ENCODE assay signal across 21 cellular contexts in genomic region chr17:16187642-16188041, GRCh38. TPM values are rescaled to one million over a fixed set of nuclear protein-coding genes. Genes with fewer than 3 reads are reported as not detected.
DNase-seq lines count a peak whose midpoint lies in the region; ATAC-seq and TF ChIP-seq lines count a peak whose summit lies in the region.
"Had no signal": no experiment of that assay in that cellular context is flagged by ENCODE, and none has a peak within 500 bp of the region (broad histone marks: within the 10 kb centered on the region; RNA-seq: fewer than 3 reads in every experiment).

No MANE protein-coding gene starts in this region.

- H3K4me3 Mint-ChIP-seq in natural killer cell (no peak overlapping the region), naive B cell (no peak overlapping the region)
- H3K4me3 Mint-ChIP-seq in natural killer cell treated with Interleukin-12 subunit alpha and Interleukin-12 subunit beta and Interleukin-15 and Interleukin-18, amount 100 ng/mL, for 72 hours = no peak overlapping the region
- H3K4me3 Mint-ChIP-seq in activated T-helper 17 cell treated with anti-CD3 and anti-CD28 coated beads, Interleukin-2, amount 50 U/mL, for 72 hours = no peak overlapping the region
- H3K4me3 Mint-ChIP-seq: CD14-positive monocyte; CD4-positive, alpha-beta T cell; CD8-positive, alpha-beta memory T cell had no signal

- ATAC-seq in natural killer cell (no peak), naive B cell (ENCODE audit: low read depth in 2 of 2) (no peak), HG03442 (IDR thresholded peaks at IDR 0.05; ENCODE audit: unreplicated experiment) (no peak)
- no peak for ATAC-seq in natural killer cell treated with Interleukin-12 subunit alpha and Interleukin-12 subunit beta and Interleukin-15 and Interleukin-18, amount 100 ng/mL, for 72 hours
- no peak for ATAC-seq in activated T-helper 17 cell treated with anti-CD3 and anti-CD28 coated beads, Interleukin-2, amount 50 U/mL, for 72 hours (replicated peaks)
- ATAC-seq: A549, GM12878 had no signal

- H3K36me3 Mint-ChIP-seq in natural killer cell = no peaks in the 10 kb centered on the region
- H3K36me3 Mint-ChIP-seq in natural killer cell treated with Interleukin-12 subunit alpha and Interleukin-12 subunit beta and Interleukin-15 and Interleukin-18, amount 100 ng/mL, for 72 hours = peaks cover 7% of the 10 kb centered on the region
- peaks cover 91% of the 10 kb centered on the region for H3K36me3 Mint-ChIP-seq in activated T-helper 17 cell treated with anti-CD3 and anti-CD28 coated beads, Interleukin-2, amount 50 U/mL, for 72 hours (ENCODE audit: low read depth)
- H3K36me3 Mint-ChIP-seq in naive B cell = peaks cover 8 to 22% of the 10 kb centered on the region in 2 donors

- intact Hi-C loops in natural killer cell (cut with micrococcal nuclease) = no loop called here

- no peak for DNase-seq in natural killer cell
- no peak for DNase-seq in natural killer cell treated with Interleukin-12 subunit alpha and Interleukin-12 subunit beta and Interleukin-15 and Interleukin-18, amount 100 ng/mL, for 72 hours (ENCODE audit: low spot score)
- DNase-seq in naive B cell = no peak
- no peak for DNase-seq in NCI-H345 (lab: John Stamatoyannopoulos, UW)
- no peak for DNase-seq in RKO (ENCODE audit: low spot score)
- DNase-seq: 8988T; ACHN; AML-193; BE2C; CD4-positive, alpha-beta T cell; CD8-positive, alpha-beta memory T cell; DMS 273 treated with DMSO at 0.1 percent for 48 hours; DMS79; EL; GDM1; GOT3 had no signal

- H3K27me3 Mint-ChIP-seq in natural killer cell (ENCODE audit: low read depth in 2 of 2) (no peaks in the 10 kb centered on the region), naive B cell (no peaks in the 10 kb centered on the region)
- no peaks in the 10 kb centered on the region for H3K27me3 Mint-ChIP-seq in natural killer cell treated with Interleukin-12 subunit alpha and Interleukin-12 subunit beta and Interleukin-15 and Interleukin-18, amount 100 ng/mL, for 72 hours
- H3K27me3 Mint-ChIP-seq in activated T-helper 17 cell treated with anti-CD3 and anti-CD28 coated beads, Interleukin-2, amount 50 U/mL, for 72 hours = no peaks in the 10 kb centered on the region
- H3K27me3 Mint-ChIP-seq: CD4-positive, alpha-beta T cell; CD8-positive, alpha-beta memory T cell had no signal

- no peak for TF ChIP-seq CTCF in natural killer cell (IDR thresholded peaks at IDR 0.05)

- H3K27ac Mint-ChIP-seq in natural killer cell (peak overlapping the region; percentile 50 to 52), naive B cell (peak overlapping the region in 4 of 6 donors; percentile 38 to 64 (median 52))
- H3K27ac Mint-ChIP-seq in natural killer cell treated with Interleukin-12 subunit alpha and Interleukin-12 subunit beta and Interleukin-15 and Interleukin-18, amount 100 ng/mL, for 72 hours = peak overlapping the region in 1 of 2 donors; percentile 33
- peak overlapping the region; percentile 41 for H3K27ac Mint-ChIP-seq in activated T-helper 17 cell treated with anti-CD3 and anti-CD28 coated beads, Interleukin-2, amount 50 U/mL, for 72 hours

- H3K4me1 Mint-ChIP-seq in natural killer cell (peaks cover 35 to 38% of the 10 kb centered on the region in 2 donors), naive B cell (peaks cover 0 to 33% (median 21%) of the 10 kb centered on the region in 3 donors)
- peaks cover 11 to 16% of the 10 kb centered on the region in 2 donors for H3K4me1 Mint-ChIP-seq in natural killer cell treated with Interleukin-12 subunit alpha and Interleukin-12 subunit beta and Interleukin-15 and Interleukin-18, amount 100 ng/mL, for 72 hours (ENCODE audit: low read depth in 2 of 2)
- H3K4me1 Mint-ChIP-seq in activated T-helper 17 cell treated with anti-CD3 and anti-CD28 coated beads, Interleukin-2, amount 50 U/mL, for 72 hours = peaks cover 9% of the 10 kb centered on the region

- H3K9me3 Mint-ChIP-seq in natural killer cell (no peaks in the 10 kb centered on the region), naive B cell (no peaks in the 10 kb centered on the region)
- no peaks in the 10 kb centered on the region for H3K9me3 Mint-ChIP-seq in natural killer cell treated with Interleukin-12 subunit alpha and Interleukin-12 subunit beta and Interleukin-15 and Interleukin-18, amount 100 ng/mL, for 72 hours
- H3K9me3 Mint-ChIP-seq in activated T-helper 17 cell treated with anti-CD3 and anti-CD28 coated beads, Interleukin-2, amount 50 U/mL, for 72 hours = no peaks in the 10 kb centered on the region
- H3K9me3 Mint-ChIP-seq: CD4-positive, alpha-beta T cell; CD8-positive, alpha-beta memory T cell had no signal

RNA-seq across cellular contexts. Expression of gene NCOR1, which starts 27.7 kb away (rescaled TPM):
- 100 to 1,000 TPM; 195 to 238 (median 238) TPM for total RNA-seq in natural killer cell
- total RNA-seq in natural killer cell treated with Interleukin-12 subunit alpha and Interleukin-12 subunit beta and Interleukin-15 and Interleukin-18, amount 100 ng/mL, for 72 hours = 100 to 1,000 TPM; 146 to 193 TPM
- total RNA-seq in activated T-helper 17 cell treated with anti-CD3 and anti-CD28 coated beads, Interleukin-2, amount 50 U/mL, for 72 hours = 100 to 1,000 TPM; 112 to 144 TPM
- polyA plus RNA-seq in naive B cell (ENCODE audit: low read depth in 6 of 6) = 100 to 1,000 TPM in 1 of 6 donors, 10 to 100 TPM in 5; 65.6 to 181 (median 69.0) TPM

RNA-seq across cellular contexts. Expression of gene PIGL, which starts 29.4 kb away (rescaled TPM):
- 10 to 100 TPM; 44.2 to 68.3 (median 47.9) TPM for total RNA-seq in natural killer cell
- total RNA-seq in natural killer cell treated with Interleukin-12 subunit alpha and Interleukin-12 subunit beta and Interleukin-15 and Interleukin-18, amount 100 ng/mL, for 72 hours = 10 to 100 TPM; 26.4 to 67.4 TPM
- 10 to 100 TPM; 35.5 to 38.7 TPM for total RNA-seq in activated T-helper 17 cell treated with anti-CD3 and anti-CD28 coated beads, Interleukin-2, amount 50 U/mL, for 72 hours
- 10 to 100 TPM in 3 of 6 donors, 1 to 10 TPM in 3; 7.1 to 16.1 (median 9.5) TPM for polyA plus RNA-seq in naive B cell (ENCODE audit: low read depth in 6 of 6)
